In the genomic region with DNA sequence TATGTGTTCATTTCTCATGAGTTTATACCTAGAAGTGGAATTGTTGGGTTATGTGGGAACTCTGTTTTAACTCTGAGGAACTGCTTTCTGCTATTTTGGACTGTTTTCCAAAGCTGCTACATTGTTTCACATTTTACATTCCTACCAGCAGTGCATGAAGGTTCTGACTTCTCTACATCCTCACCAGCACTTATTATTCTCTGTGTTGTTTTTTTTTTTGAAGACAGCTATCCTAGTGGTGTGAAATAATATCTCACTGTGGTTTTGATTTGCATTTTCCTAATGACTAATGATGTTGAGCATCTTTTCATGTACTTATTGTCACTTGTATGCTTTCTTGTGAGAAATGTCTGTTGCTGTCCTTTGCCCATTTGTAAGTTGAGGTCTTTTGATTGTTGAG, we compare ENCODE assay signal across 33 cellular contexts.
"Had no signal": no experiment of that assay in that cellular context is flagged by ENCODE, and none has a peak within 500 bp of the region (broad histone marks: within the 10 kb centered on the region; RNA-seq: fewer than 3 reads in every experiment).

No MANE protein-coding gene starts in this region.

- ATAC-seq: activated CD4-positive, alpha-beta T cell treated with anti-CD3 and anti-CD28 coated beads for 36 hours; activated CD4-positive, CD25-positive, alpha-beta regulatory T cell treated with anti-CD3 and anti-CD28 coated beads, Interleukin-2, amount 50 U/mL, for 24 hours; activated CD8-positive, alpha-beta T cell treated with anti-CD3 and anti-CD28 coated beads, Interleukin-2, amount 10 ng/mL, durations not matched to agents 7 days and 5 days; WTC11 had no signal

- H3K4me1 Mint-ChIP-seq: activated CD4-positive, alpha-beta T cell treated with anti-CD3 and anti-CD28 coated beads for 36 hours; activated CD4-positive, alpha-beta T cell treated with anti-CD3 and anti-CD28 coated beads, Interleukin-2, amount 10 ng/mL, durations not matched to agents 7 days and 5 days; activated naive CD4-positive, alpha-beta T cell treated with anti-CD3 and anti-CD28 coated beads, Interleukin-2, amount 50 U/mL, for 24 hours; activated naive CD8-positive, alpha-beta T cell treated with anti-CD3 and anti-CD28 coated beads, Interleukin-2, amount 10 ng/mL, durations not matched to agents 7 days and 5 days had no signal

- H3K4me3 Mint-ChIP-seq: activated CD4-positive, alpha-beta T cell treated with anti-CD3 and anti-CD28 coated beads for 36 hours; activated CD4-positive, alpha-beta T cell treated with anti-CD3 and anti-CD28 coated beads, Interleukin-2, amount 10 ng/mL, durations not matched to agents 7 days and 5 days; activated CD8-positive, alpha-beta T cell treated with anti-CD3 and anti-CD28 coated beads, Interleukin-2, amount 10 ng/mL, durations not matched to agents 7 days and 5 days; activated naive CD4-positive, alpha-beta T cell treated with anti-CD3 and anti-CD28 coated beads, Interleukin-2, amount 50 U/mL, for 24 hours; activated naive CD8-positive, alpha-beta T cell treated with anti-CD3 and anti-CD28 coated beads, Interleukin-2, amount 10 ng/mL, durations not matched to agents 7 days and 5 days; activated T-cell treated with anti-CD3 and anti-CD28 coated beads, Interleukin-2, amount 50 U/mL, for 24 hours; T-helper 1 cell treated with Interleukin-12 subunit alpha and Interleukin-12 subunit beta and Interleukin-4 antibody, amounts not matched to agents 30 μg/mL and 1 μg/mL, for 36 hours; T-helper 2 cell treated with Interferon-gamma antibody and Interleukin-4, amounts not matched to agents 5 μg/mL and 100 μg/mL, for 36 hours; WTC11 had no signal

- H3K36me3 ChIP-seq: ascending aorta, breast epithelium, MG63 had no signal

- H3K27ac Mint-ChIP-seq: activated CD4-positive, alpha-beta T cell treated with anti-CD3 and anti-CD28 coated beads for 36 hours; activated CD4-positive, alpha-beta T cell treated with anti-CD3 and anti-CD28 coated beads, Interleukin-2, amount 10 ng/mL, durations not matched to agents 7 days and 5 days; activated CD8-positive, alpha-beta T cell treated with anti-CD3 and anti-CD28 coated beads, Interleukin-2, amount 10 ng/mL, durations not matched to agents 7 days and 5 days; activated naive CD4-positive, alpha-beta T cell treated with anti-CD3 and anti-CD28 coated beads, Interleukin-2, amount 50 U/mL, for 24 hours; activated naive CD8-positive, alpha-beta T cell treated with anti-CD3 and anti-CD28 coated beads, Interleukin-2, amount 10 ng/mL, durations not matched to agents 7 days and 5 days; activated T-cell treated with anti-CD3 and anti-CD28 coated beads, Interleukin-2, amount 50 U/mL, for 24 hours; activated T-helper 2 cell treated with anti-CD3 and anti-CD28 coated beads, Interferon-gamma antibody, Interleukin-2, Interleukin-4, amounts not matched to agents 10 μg/mL and 5 μg/mL and 100 μg/mL, durations not matched to agents 14 hours and 24 hours and 36 hours; T-helper 1 cell treated with Interleukin-12 subunit alpha and Interleukin-12 subunit beta and Interleukin-4 antibody, amounts not matched to agents 30 μg/mL and 1 μg/mL, for 36 hours; T-helper 2 cell treated with Interferon-gamma antibody and Interleukin-4, amounts not matched to agents 5 μg/mL and 100 μg/mL, for 36 hours; WTC11 had no signal

- DNase-seq: activated CD4-positive, alpha-beta T cell treated with anti-CD3 and anti-CD28 coated beads for 36 hours; activated CD4-positive, alpha-beta T cell treated with anti-CD3 and anti-CD28 coated beads, Interleukin-2, amount 10 ng/mL, durations not matched to agents 7 days and 5 days; activated CD4-positive, alpha-beta T cell treated with anti-CD3 and anti-CD28 coated beads, Interleukin-2, amount 50 U/mL, for 48 hours; activated CD8-positive, alpha-beta T cell treated with anti-CD3 and anti-CD28 coated beads, Interleukin-2, amount 10 ng/mL, durations not matched to agents 7 days and 5 days; activated gamma-delta T cell; activated naive CD4-positive, alpha-beta T cell treated with Interleukin-2 at 50 U/mL for 16 hours; activated naive CD8-positive, alpha-beta T cell treated with anti-CD3 and anti-CD28 coated beads, Interleukin-2, amount 10 ng/mL, durations not matched to agents 7 days and 5 days; activated T-cell treated with anti-CD3 and anti-CD28 coated beads, Interleukin-2, amount 50 U/mL, for 24 hours; amygdala; Karpas-422; MG63; MV-4-11; NCI-H1092; NCI-H1436 treated with DMSO at 0.1 percent for 48 hours; NCI-H1694 treated with DMSO at 0.1 percent for 48 hours; NCI-H2029; NCI-H345; NCI-H510A; NCI-H526; NCI-H748 treated with DMSO at 0.1 percent for 48 hours; NK-92 treated with Interleukin-12 subunit alpha and Interleukin-12 subunit beta, amount 100 ng/mL, for 24 hours; PC-9; Right ventricle myocardium superior had no signal

- H3K36me3 Mint-ChIP-seq: activated naive CD4-positive, alpha-beta T cell treated with anti-CD3 and anti-CD28 coated beads, Interleukin-2, amount 50 U/mL, for 24 hours; activated naive CD8-positive, alpha-beta T cell treated with anti-CD3 and anti-CD28 coated beads, Interleukin-2, amount 10 ng/mL, durations not matched to agents 7 days and 5 days had no signal

- H3K4me3 ChIP-seq: ascending aorta, breast epithelium, MG63, PC-9 had no signal

- H3K9me3 Mint-ChIP-seq: activated CD4-positive, alpha-beta T cell treated with anti-CD3 and anti-CD28 coated beads, Interleukin-2, amount 10 ng/mL, durations not matched to agents 7 days and 5 days; activated T-cell treated with anti-CD3 and anti-CD28 coated beads, Interleukin-2, amount 50 U/mL, for 24 hours; T-helper 2 cell treated with Interferon-gamma antibody and Interleukin-4, amounts not matched to agents 5 μg/mL and 100 μg/mL, for 36 hours had no signal

- H3K4me2 ChIP-seq: PC-9 had no signal

- H3K9me3 ChIP-seq: ascending aorta, breast epithelium, MG63 had no signal

- H3K27ac ChIP-seq: ascending aorta, breast epithelium, PC-9 had no signal

- H2AFZ ChIP-seq: PC-9 had no signal

- H3K4me1 ChIP-seq: breast epithelium had no signal

- FAIRE-seq: RCC 7860, TTC549 had no signal

- H3K27me3 ChIP-seq: ascending aorta, breast epithelium, MG63 had no signal

- H3K27me3 Mint-ChIP-seq: activated CD4-positive, alpha-beta T cell treated with anti-CD3 and anti-CD28 coated beads, Interleukin-2, amount 10 ng/mL, durations not matched to agents 7 days and 5 days had no signal
